ENCODE assay signal across 15 cellular contexts in genomic region chr14:93037354-93037753, GRCh38.
A peak's percentile ranks its signal among the peaks of the same experiment; 100 is the strongest.
DNase-seq lines count a peak whose midpoint lies in the region; ATAC-seq, FAIRE-seq and TF ChIP-seq lines count a peak whose summit lies in the region.
"Had no signal": no experiment of that assay in that cellular context is flagged by ENCODE, and none has a peak within 500 bp of the region (broad histone marks: within the 10 kb centered on the region; RNA-seq: fewer than 3 reads in every experiment).

No MANE protein-coding gene starts in this region.

- peak; percentile 59 for FAIRE-seq in keratinocyte (lab: Jason Lieb, UNC)
- FAIRE-seq: A204.1, K562 had no signal

- H3K27ac Mint-ChIP-seq in activated CD4-positive, alpha-beta T cell treated with anti-CD3 and anti-CD28 coated beads, Interleukin-2, amount 10 ng/mL, durations not matched to agents 7 days and 5 days: peak overlapping the region; percentile 9
- no peak overlapping the region for H3K27ac Mint-ChIP-seq in activated CD4-positive, alpha-beta T cell treated with anti-CD3 and anti-CD28 coated beads for 36 hours
- peak overlapping the region; percentile 60 for H3K27ac Mint-ChIP-seq in activated CD8-positive, alpha-beta T cell treated with anti-CD3 and anti-CD28 coated beads for 36 hours
- H3K27ac Mint-ChIP-seq in endothelial cell (ENCODE audit: unreplicated experiment): no peak overlapping the region
- H3K27ac Mint-ChIP-seq: nephron had no signal

- intact Hi-C loops in activated CD4-positive, alpha-beta T cell treated with anti-CD3 and anti-CD28 coated beads for 36 hours (cut with DNase I, micrococcal nuclease): no loop called here
- intact Hi-C loops in activated CD8-positive, alpha-beta T cell treated with anti-CD3 and anti-CD28 coated beads for 36 hours (cut with micrococcal nuclease): no loop called here

- H3K4me3 ChIP-seq in keratinocyte (ENCODE audit: control insufficient read depth in 2 of 3, extremely low read depth in 1 of 3, insufficient read depth in 2 of 3, low read depth in 1 of 3, low read length in 3 of 3) (no peak overlapping the region), subcutaneous abdominal adipose tissue (ENCODE audit: low read depth in 1 of 5, low read length in 5 of 5) (no peak overlapping the region)
- H3K4me3 ChIP-seq: K562 had no signal

- H3K9ac ChIP-seq in keratinocyte (ENCODE audit: control insufficient read depth, extremely low read depth, insufficient read depth, low read length) (no peak overlapping the region), subcutaneous abdominal adipose tissue (ENCODE audit: low read length in 5 of 5) (no peak overlapping the region)

- H3K4me3 Mint-ChIP-seq in activated CD4-positive, alpha-beta T cell treated with anti-CD3 and anti-CD28 coated beads, Interleukin-2, amount 10 ng/mL, durations not matched to agents 7 days and 5 days: no peak overlapping the region
- no peak overlapping the region for H3K4me3 Mint-ChIP-seq in activated CD4-positive, alpha-beta T cell treated with anti-CD3 and anti-CD28 coated beads for 36 hours
- no peak overlapping the region for H3K4me3 Mint-ChIP-seq in activated CD8-positive, alpha-beta T cell treated with anti-CD3 and anti-CD28 coated beads for 36 hours
- H3K4me3 Mint-ChIP-seq in endothelial cell (ENCODE audit: unreplicated experiment): no peak overlapping the region
- H3K4me3 Mint-ChIP-seq: nephron had no signal

- dilution Hi-C loops in keratinocyte (cut with MboI; ENCODE audit: extremely low pct_ligation_motif_present, low sequenced_read_pairs): no loop called here

- H3K27me3 Mint-ChIP-seq in activated CD4-positive, alpha-beta T cell treated with anti-CD3 and anti-CD28 coated beads, Interleukin-2, amount 10 ng/mL, durations not matched to agents 7 days and 5 days: no peaks in the 10 kb centered on the region
- H3K27me3 Mint-ChIP-seq in activated CD4-positive, alpha-beta T cell treated with anti-CD3 and anti-CD28 coated beads for 36 hours: no peaks in the 10 kb centered on the region
- H3K27me3 Mint-ChIP-seq in activated CD8-positive, alpha-beta T cell treated with anti-CD3 and anti-CD28 coated beads for 36 hours: no peaks in the 10 kb centered on the region
- peaks cover 3% of the 10 kb centered on the region for H3K27me3 Mint-ChIP-seq in endothelial cell (ENCODE audit: unreplicated experiment)

- peaks cover 38% of the 10 kb centered on the region for H3K79me2 ChIP-seq in keratinocyte (ENCODE audit: control insufficient read depth, insufficient read depth, low read length)

- H4K20me1 ChIP-seq in keratinocyte (ENCODE audit: control insufficient read depth, extremely low read depth, insufficient read depth, low read length): no peaks in the 10 kb centered on the region

- POLR2A ChIA-PET in activated CD4-positive, alpha-beta T cell treated with anti-CD3 and anti-CD28 coated beads, Interleukin-2, amount 10 ng/mL, durations not matched to agents 7 days and 5 days (lab: Charles Lee): no interaction called here
- POLR2A ChIA-PET in activated CD4-positive, alpha-beta T cell treated with anti-CD3 and anti-CD28 coated beads for 36 hours (lab: Charles Lee): no interaction called here
- POLR2A ChIA-PET in activated CD8-positive, alpha-beta T cell treated with anti-CD3 and anti-CD28 coated beads for 36 hours (lab: Charles Lee): interaction anchor here (0.6 kb wide), 1 partner anchor 49 kb away, joined by 3 read pairs; no protein-coding TSS in a partner anchor

- no peaks in the 10 kb centered on the region for H3K9me1 ChIP-seq in keratinocyte (ENCODE audit: control insufficient read depth, extremely low read depth, insufficient read depth, low read length)

- H3K9me3 ChIP-seq in keratinocyte (ENCODE audit: control insufficient read depth, low read depth, low read length): no peaks in the 10 kb centered on the region
- no peaks in the 10 kb centered on the region for H3K9me3 ChIP-seq in subcutaneous abdominal adipose tissue (ENCODE audit: control insufficient read depth in 5 of 5, low read length in 5 of 5)

- H3K4me2 ChIP-seq in keratinocyte (ENCODE audit: control insufficient read depth, extremely low read depth, insufficient read depth, low read depth, low read length): no peak overlapping the region

- H3K4me1 ChIP-seq in keratinocyte (ENCODE audit: control insufficient read depth, extremely low read depth, insufficient read depth, low read length): peaks cover 70% of the 10 kb centered on the region
- peaks cover 12 to 66% (median 46%) of the 10 kb centered on the region in 5 donors for H3K4me1 ChIP-seq in subcutaneous abdominal adipose tissue (ENCODE audit: control insufficient read depth in 5 of 5, insufficient read depth in 5 of 5, low read length in 5 of 5)

- H3K36me3 ChIP-seq in keratinocyte (ENCODE audit: control insufficient read depth in 2 of 2, extremely low read depth in 1 of 2, insufficient read depth in 2 of 2, low read length in 2 of 2) (no peaks in the 10 kb centered on the region), subcutaneous abdominal adipose tissue (ENCODE audit: control insufficient read depth in 5 of 5, insufficient read depth in 5 of 5, low read length in 5 of 5) (peaks cover 0 to 4% (median 0%) of the 10 kb centered on the region in 5 donors)
- H3K36me3 ChIP-seq: brain microvascular endothelial cell had no signal

- no peak overlapping the region for H2AFZ ChIP-seq in keratinocyte (ENCODE audit: control insufficient read depth, low read length)

- CTCF ChIA-PET in activated CD4-positive, alpha-beta T cell treated with anti-CD3 and anti-CD28 coated beads, Interleukin-2, amount 10 ng/mL, durations not matched to agents 7 days and 5 days (lab: Charles Lee): interaction anchor here (0.7 kb wide), 1 partner anchor 14 kb away, joined by 3 read pairs; no protein-coding TSS in a partner anchor
- CTCF ChIA-PET in activated CD4-positive, alpha-beta T cell treated with anti-CD3 and anti-CD28 coated beads for 36 hours (lab: Charles Lee): interaction anchor here (1.1 kb wide), 1 partner anchor 75 kb away, joined by 5 read pairs; no protein-coding TSS in a partner anchor
- CTCF ChIA-PET in activated CD8-positive, alpha-beta T cell treated with anti-CD3 and anti-CD28 coated beads for 36 hours (lab: Charles Lee): interaction anchor here (1.4 to 2.2 kb wide), 2 partner anchors 12 to 76 kb away, joined by 3 to 12 read pairs; no protein-coding TSS in a partner anchor

- ATAC-seq in activated CD4-positive, alpha-beta T cell treated with anti-CD3 and anti-CD28 coated beads for 36 hours: no peak
- ATAC-seq in activated CD8-positive, alpha-beta T cell treated with anti-CD3 and anti-CD28 coated beads for 36 hours: no peak

- no peaks in the 10 kb centered on the region for H3K27me3 ChIP-seq in keratinocyte (ENCODE audit: control insufficient read depth, extremely low read depth, insufficient read depth, low read length)
- H3K27me3 ChIP-seq in subcutaneous abdominal adipose tissue (ENCODE audit: control insufficient read depth in 5 of 5, insufficient read depth in 4 of 5, low read length in 5 of 5): no peaks in the 10 kb centered on the region
- H3K27me3 ChIP-seq: brain microvascular endothelial cell had no signal

- TF ChIP-seq CTCF in activated CD8-positive, alpha-beta T cell treated with anti-CD3 and anti-CD28 coated beads for 36 hours (IDR thresholded peaks at IDR 0.05): no peak
- peak in 1 of 3 experiments; percentile 11 for TF ChIP-seq CTCF in keratinocyte (optimal IDR thresholded peaks at IDR 0.05 in 1 of 3, IDR thresholded peaks at IDR 0.05 in 1 of 3, conservative IDR thresholded peaks at IDR 0.05 in 1 of 3; ENCODE audit: extremely low read depth in 1 of 3, insufficient read depth in 2 of 3, low read length in 3 of 3)
- no peak for TF ChIP-seq CTCF in endothelial cell (IDR thresholded peaks at IDR 0.05; ENCODE audit: unreplicated experiment)

- H3K27ac ChIP-seq in keratinocyte (ENCODE audit: control insufficient read depth, insufficient read depth, low read length): no peak overlapping the region
- peak overlapping the region; percentile 5 for H3K27ac ChIP-seq in subcutaneous abdominal adipose tissue (ENCODE audit: low read depth, low read length)
- H3K27ac ChIP-seq: brain microvascular endothelial cell had no signal

- H3K4me1 Mint-ChIP-seq in activated CD4-positive, alpha-beta T cell treated with anti-CD3 and anti-CD28 coated beads, Interleukin-2, amount 10 ng/mL, durations not matched to agents 7 days and 5 days: peaks cover 40% of the 10 kb centered on the region
- H3K4me1 Mint-ChIP-seq in activated CD4-positive, alpha-beta T cell treated with anti-CD3 and anti-CD28 coated beads for 36 hours: peaks cover 26% of the 10 kb centered on the region
- H3K4me1 Mint-ChIP-seq in activated CD8-positive, alpha-beta T cell treated with anti-CD3 and anti-CD28 coated beads for 36 hours (ENCODE audit: low read depth): peaks cover 81% of the 10 kb centered on the region
- peaks cover 8% of the 10 kb centered on the region for H3K4me1 Mint-ChIP-seq in endothelial cell (ENCODE audit: unreplicated experiment)

- H3K9me3 Mint-ChIP-seq in activated CD4-positive, alpha-beta T cell treated with anti-CD3 and anti-CD28 coated beads, Interleukin-2, amount 10 ng/mL, durations not matched to agents 7 days and 5 days: no peaks in the 10 kb centered on the region
- H3K9me3 Mint-ChIP-seq in activated CD4-positive, alpha-beta T cell treated with anti-CD3 and anti-CD28 coated beads for 36 hours (ENCODE audit: low read depth): no peaks in the 10 kb centered on the region
- no peaks in the 10 kb centered on the region for H3K9me3 Mint-ChIP-seq in activated CD8-positive, alpha-beta T cell treated with anti-CD3 and anti-CD28 coated beads for 36 hours
- no peaks in the 10 kb centered on the region for H3K9me3 Mint-ChIP-seq in endothelial cell (ENCODE audit: unreplicated experiment)
- H3K9me3 Mint-ChIP-seq: nephron had no signal

- H3K36me3 Mint-ChIP-seq in activated CD4-positive, alpha-beta T cell treated with anti-CD3 and anti-CD28 coated beads, Interleukin-2, amount 10 ng/mL, durations not matched to agents 7 days and 5 days (ENCODE audit: low read depth): no peaks in the 10 kb centered on the region
- no peaks in the 10 kb centered on the region for H3K36me3 Mint-ChIP-seq in activated CD4-positive, alpha-beta T cell treated with anti-CD3 and anti-CD28 coated beads for 36 hours (ENCODE audit: low read depth)
- no peaks in the 10 kb centered on the region for H3K36me3 Mint-ChIP-seq in activated CD8-positive, alpha-beta T cell treated with anti-CD3 and anti-CD28 coated beads for 36 hours (ENCODE audit: low read depth)
- H3K36me3 Mint-ChIP-seq in endothelial cell (ENCODE audit: low read depth, unreplicated experiment): no peaks in the 10 kb centered on the region

- DNase-seq in activated CD4-positive, alpha-beta T cell treated with anti-CD3 and anti-CD28 coated beads, Interleukin-2, amount 10 ng/mL, durations not matched to agents 7 days and 5 days: no peak
- DNase-seq in activated CD4-positive, alpha-beta T cell treated with anti-CD3 and anti-CD28 coated beads for 36 hours: no peak
- no peak for DNase-seq in activated CD8-positive, alpha-beta T cell treated with anti-CD3 and anti-CD28 coated beads for 36 hours
- no peak for DNase-seq in keratinocyte (ENCODE audit: low read depth, low spot score)
- DNase-seq in putamen (ENCODE audit: low spot score): no peak
- no peak for DNase-seq in endothelial cell (ENCODE audit: low spot score)
- no peak for DNase-seq in activated gamma-delta T cell treated with Interleukin-2 at 50 U/mL for 16 hours
- DNase-seq: activated CD8-positive, alpha-beta memory T cell treated with anti-CD3 and anti-CD28 coated beads, Interleukin-2, amount 50 U/mL, for 48 hours; brain microvascular endothelial cell; NCI-H2081 treated with DMSO at 0.1 percent for 48 hours; stimulated activated naive CD4-positive, alpha-beta T cell treated with Interleukin-2 at 50 U/mL for 16 hours had no signal

Comparison
In these comparisons a context has a peak if more than half of its experiments do, and no peak if none do; other contexts are left out.
1. H3K27ac Mint-ChIP-seq: peak in activated CD4-positive, alpha-beta T cell treated with anti-CD3 and anti-CD28 coated beads, Interleukin-2, amount 10 ng/mL, durations not matched to agents 7 days and 5 days (single experiment) and activated CD8-positive, alpha-beta T cell treated with anti-CD3 and anti-CD28 coated beads for 36 hours (single experiment); none in activated CD4-positive, alpha-beta T cell treated with anti-CD3 and anti-CD28 coated beads for 36 hours (single experiment) and endothelial cell (single experiment).